8 cellular contexts compared by ENCODE assay signal in genomic region chr6:99568103-99568933, GRCh38.
DNase-seq lines count a peak whose midpoint lies in the region; ATAC-seq and TF ChIP-seq lines count a peak whose summit lies in the region.

CCNC (minus strand) TSS chr6:99568660; CDS start chr6:99568527, 133 bp downstream.

- POLR2A ChIA-PET in AG04449 (lab: Yijun Ruan, JAX) = interaction anchor here (0.5 to 1.3 kb wide), 9 partner anchors 13 to 175 kb away, joined by 3 to 6 read pairs (median 4); partner anchors contain the start of gene COQ3

- ATAC-seq in GM18873 (IDR thresholded peaks at IDR 0.05; ENCODE audit: low FRiP score, unreplicated experiment) (peak; percentile 99), HG03139 (IDR thresholded peaks at IDR 0.05; ENCODE audit: unreplicated experiment) (peak; percentile 98)

- H3K4me3 ChIP-seq in AG04449 (ENCODE audit: low read depth, low read length) = peak within 1 kb of the TSS; percentile 91

- DNase-seq in AG04449 (ENCODE audit: low read depth, low spot score) (peak; percentile 81), NCI-H2227 treated with DMSO at 0.1 percent for 48 hours (lab: John Stamatoyannopoulos, UW) (peak; percentile 91), iris pigment epithelial cell (ENCODE audit: low read depth) (peak; percentile 98)
- peak; percentile 78 to 85 (median 82) for DNase-seq in activated CD4-positive, CD25-positive, alpha-beta regulatory T cell (lab: John Stamatoyannopoulos, UW)
- DNase-seq in central memory CD4-positive, alpha-beta T cell = peak; percentile 84
- peak; percentile 85 to 87 for DNase-seq in stimulated activated CD4-positive, alpha-beta T cell treated with anti-CD3 and anti-CD28 coated beads, Interleukin-12 subunit alpha, Interleukin-12 subunit beta, amount 100 ng/mL, for 24 hours (ENCODE audit: low read depth in 2 of 2)

- CTCF ChIA-PET in AG04449 (lab: Yijun Ruan, JAX) = interaction anchor here (1.7 to 2.1 kb wide), 2 partner anchors 48 to 54 kb away, joined by 3 to 9 read pairs; partner anchors contain the start of gene USP45

- no peak for TF ChIP-seq CTCF in AG04449 (IDR thresholded peaks at IDR 0.05; ENCODE audit: insufficient read depth, low read length, missing control alignments)

Comparison
In these comparisons a context has a peak if more than half of its experiments do, and no peak if none do; other contexts are left out.
1. Peak in every context shown above with its lines: DNase-seq, ATAC-seq and H3K4me3 ChIP-seq.